ENCODE assay signal across 13 cellular contexts in the genomic region with DNA sequence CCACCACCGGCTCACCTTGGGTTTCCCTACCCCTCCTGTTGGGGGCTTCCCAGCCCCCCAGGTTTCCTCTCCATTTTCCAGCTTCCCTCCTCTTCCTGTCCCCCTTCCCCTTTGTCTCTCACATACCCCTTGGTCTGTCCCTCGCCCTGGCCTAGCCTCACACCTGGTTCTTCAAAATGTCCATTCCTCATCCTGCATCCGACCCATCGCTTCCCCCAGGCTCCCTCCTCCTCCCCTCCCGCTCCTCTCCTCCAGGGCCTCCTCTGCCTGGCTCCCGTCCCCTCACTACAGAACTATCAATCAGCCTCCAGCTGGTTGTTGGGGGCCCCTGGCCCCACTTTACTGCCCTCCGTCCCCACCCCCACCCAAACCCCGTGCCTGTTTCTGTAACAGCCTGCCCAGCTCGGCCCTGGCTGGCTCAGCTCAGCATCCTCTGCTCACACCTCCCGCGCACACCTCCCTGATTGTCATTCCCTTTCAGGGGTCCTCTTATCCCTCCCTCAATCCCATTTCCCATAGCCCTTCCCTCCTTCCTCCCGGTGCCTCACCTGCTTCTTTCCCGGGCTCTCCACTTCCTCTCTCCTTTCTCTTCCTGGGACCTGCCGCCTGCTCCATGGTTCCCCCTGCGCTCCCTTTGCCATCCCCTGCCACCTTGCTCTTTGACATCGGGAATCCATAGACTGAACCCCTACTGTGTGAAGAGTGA. TPM values are rescaled to one million over a fixed set of nuclear protein-coding genes. Genes with fewer than 3 reads are reported as not detected.
A peak's percentile ranks its signal among the peaks of the same experiment; 100 is the strongest.
DNase-seq lines count a peak whose midpoint lies in the region; ATAC-seq and TF ChIP-seq lines count a peak whose summit lies in the region.
"Had no signal": no experiment of that assay in that cellular context is flagged by ENCODE, and none has a peak within 500 bp of the region (broad histone marks: within the 10 kb centered on the region; RNA-seq: fewer than 3 reads in every experiment).

No MANE protein-coding gene starts in this region.

- H3K27me3 ChIP-seq in layer of hippocampus (ENCODE audit: control insufficient read depth, insufficient read depth, low read length) (no peaks in the 10 kb centered on the region), colonic mucosa (no peaks in the 10 kb centered on the region), PC-3 (ENCODE audit: low read length) (no peaks in the 10 kb centered on the region)
- H3K27me3 ChIP-seq: sigmoid colon had no signal

- ATAC-seq in stimulated activated naive CD8-positive, alpha-beta T cell treated with anti-CD3 and anti-CD28 coated beads, Interleukin-15, Interleukin-2, amounts not matched to agents 100 U/mL and 50 U/mL, for 24 hours, result no peak
- no peak for ATAC-seq in activated CD8-positive, alpha-beta T cell treated with anti-CD3 and anti-CD28 coated beads, Interleukin-2, amount 10 ng/mL, durations not matched to agents 7 days and 5 days
- ATAC-seq in HG03354 (IDR thresholded peaks at IDR 0.05; ENCODE audit: poor library complexity, severe bottlenecking, unreplicated experiment) (no peak), GM21576 (IDR thresholded peaks at IDR 0.05; ENCODE audit: unreplicated experiment) (no peak), PC-3 (no peak)

- H3K4me3 Mint-ChIP-seq in stimulated activated naive CD8-positive, alpha-beta T cell treated with anti-CD3 and anti-CD28 coated beads, Interleukin-15, Interleukin-2, amounts not matched to agents 100 ng/mL and 50 ng/mL, for 24 hours, result peak overlapping the region; percentile 57
- H3K4me3 Mint-ChIP-seq in activated CD8-positive, alpha-beta T cell treated with anti-CD3 and anti-CD28 coated beads, Interleukin-2, amount 10 ng/mL, durations not matched to agents 7 days and 5 days, result no peak overlapping the region

- H3K9me3 ChIP-seq in colonic mucosa, result no peaks in the 10 kb centered on the region
- no peaks in the 10 kb centered on the region for H3K9me3 ChIP-seq in PC-3 (ENCODE audit: low read length)
- H3K9me3 ChIP-seq: sigmoid colon had no signal

- peaks cover 1% of the 10 kb centered on the region for H3K36me3 Mint-ChIP-seq in stimulated activated naive CD8-positive, alpha-beta T cell treated with anti-CD3 and anti-CD28 coated beads, Interleukin-15, Interleukin-2, amounts not matched to agents 100 ng/mL and 50 ng/mL, for 24 hours (ENCODE audit: low read depth)
- peaks cover 17% of the 10 kb centered on the region for H3K36me3 Mint-ChIP-seq in activated CD8-positive, alpha-beta T cell treated with anti-CD3 and anti-CD28 coated beads, Interleukin-2, amount 10 ng/mL, durations not matched to agents 7 days and 5 days (ENCODE audit: low read depth)

- H3K9me2 ChIP-seq in PC-3 (replicated peaks; ENCODE audit: low read length), result no peaks in the 10 kb centered on the region

- no peaks in the 10 kb centered on the region for H3K79me2 ChIP-seq in PC-3 (ENCODE audit: low read length)

- no peak overlapping the region for H3K4me3 ChIP-seq in colonic mucosa
- H3K4me3 ChIP-seq in PC-3 (ENCODE audit: low read length), result no peak overlapping the region

- H3K9ac ChIP-seq in colonic mucosa (ENCODE audit: low read depth in 2 of 2, low read length in 2 of 2) (no peak overlapping the region), PC-3 (ENCODE audit: low read length) (no peak overlapping the region)

- H3K36me3 ChIP-seq in colonic mucosa, result peaks cover 1% of the 10 kb centered on the region
- peaks cover 13% of the 10 kb centered on the region; the same call in 1 of the 2 replicates for H3K36me3 ChIP-seq in PC-3 (ENCODE audit: low read depth, low read length)

- H3K4me1 ChIP-seq in colonic mucosa, result no peaks in the 10 kb centered on the region
- H3K4me1 ChIP-seq in PC-3 (ENCODE audit: insufficient read depth, low read length), result peaks cover 9% of the 10 kb centered on the region; the same call in 1 of the 2 replicates

- TF ChIP-seq CTCF in colonic mucosa (IDR thresholded peaks at IDR 0.05) (no peak), PC-3 (conservative IDR thresholded peaks at IDR 0.05; ENCODE audit: low read depth, low read length) (no peak)

- CTCF ChIA-PET in activated CD8-positive, alpha-beta T cell treated with anti-CD3 and anti-CD28 coated beads, Interleukin-2, amount 10 ng/mL, durations not matched to agents 7 days and 5 days (lab: Charles Lee), result interaction anchor here (1.7 to 6.3 kb wide), 2 partner anchors 9 to 10 kb away, joined by 6 to 64 read pairs; partner anchors contain the start of genes RAB1B and YIF1A
- CTCF ChIA-PET in PC-3 (lab: Charles Lee), result no interaction called here

- no peaks in the 10 kb centered on the region for H3K9me3 Mint-ChIP-seq in stimulated activated naive CD8-positive, alpha-beta T cell treated with anti-CD3 and anti-CD28 coated beads, Interleukin-15, Interleukin-2, amounts not matched to agents 100 ng/mL and 50 ng/mL, for 24 hours
- H3K9me3 Mint-ChIP-seq in activated CD8-positive, alpha-beta T cell treated with anti-CD3 and anti-CD28 coated beads, Interleukin-2, amount 10 ng/mL, durations not matched to agents 7 days and 5 days (ENCODE audit: insufficient read depth), result no peaks in the 10 kb centered on the region

- intact Hi-C loops in colonic mucosa (cut with DNase I) (no loop called here), PC-3 (cut with micrococcal nuclease) (no loop called here)

- H3K27ac Mint-ChIP-seq in stimulated activated naive CD8-positive, alpha-beta T cell treated with anti-CD3 and anti-CD28 coated beads, Interleukin-15, Interleukin-2, amounts not matched to agents 100 ng/mL and 50 ng/mL, for 24 hours, result peak overlapping the region; percentile 63
- peak overlapping the region; percentile 20 for H3K27ac Mint-ChIP-seq in activated CD8-positive, alpha-beta T cell treated with anti-CD3 and anti-CD28 coated beads, Interleukin-2, amount 10 ng/mL, durations not matched to agents 7 days and 5 days

- H3K27ac ChIP-seq in layer of hippocampus (ENCODE audit: low read depth, low read length) (peak overlapping the region; percentile 35), colonic mucosa (no peak overlapping the region), PC-3 (ENCODE audit: low read length) (no peak overlapping the region)
- H3K27ac ChIP-seq: sigmoid colon had no signal

- H3K4me2 ChIP-seq in PC-3 (ENCODE audit: low read length), result no peak overlapping the region

- no TSS peak for BruUV-seq in PC-3 (replicated peaks; lab: Mats Ljungman, UMichigan)

- H3K4me1 Mint-ChIP-seq in stimulated activated naive CD8-positive, alpha-beta T cell treated with anti-CD3 and anti-CD28 coated beads, Interleukin-15, Interleukin-2, amounts not matched to agents 100 ng/mL and 50 ng/mL, for 24 hours (ENCODE audit: low read depth), result peaks cover 31% of the 10 kb centered on the region
- peaks cover 41% of the 10 kb centered on the region for H3K4me1 Mint-ChIP-seq in activated CD8-positive, alpha-beta T cell treated with anti-CD3 and anti-CD28 coated beads, Interleukin-2, amount 10 ng/mL, durations not matched to agents 7 days and 5 days (ENCODE audit: low read depth)

- H3F3A ChIP-seq in PC-3 (ENCODE audit: low read length, unreplicated experiment), result no peaks in the 10 kb centered on the region

- no peak for DNase-seq in stimulated activated naive CD8-positive, alpha-beta T cell treated with anti-CD3 and anti-CD28 coated beads, Interleukin-15, Interleukin-2, amounts not matched to agents 100 U/mL and 50 U/mL, for 24 hours
- DNase-seq in activated CD8-positive, alpha-beta T cell treated with anti-CD3 and anti-CD28 coated beads, Interleukin-2, amount 10 ng/mL, durations not matched to agents 7 days and 5 days, result no peak
- DNase-seq in colonic mucosa (no peak), PC-3 (no peak)
- DNase-seq: GOT3, NCI-H446 treated with DMSO at 0.1 percent for 48 hours, Right ventricle myocardium superior, sigmoid colon had no signal

- H3K27me3 Mint-ChIP-seq in stimulated activated naive CD8-positive, alpha-beta T cell treated with anti-CD3 and anti-CD28 coated beads, Interleukin-15, Interleukin-2, amounts not matched to agents 100 ng/mL and 50 ng/mL, for 24 hours, result peaks cover 6% of the 10 kb centered on the region
- peaks cover 7% of the 10 kb centered on the region for H3K27me3 Mint-ChIP-seq in activated CD8-positive, alpha-beta T cell treated with anti-CD3 and anti-CD28 coated beads, Interleukin-2, amount 10 ng/mL, durations not matched to agents 7 days and 5 days (ENCODE audit: low read depth)

- no peaks in the 10 kb centered on the region for H4K20me1 ChIP-seq in PC-3 (ENCODE audit: low read length)

- POLR2A ChIA-PET in activated CD8-positive, alpha-beta T cell treated with anti-CD3 and anti-CD28 coated beads, Interleukin-2, amount 10 ng/mL, durations not matched to agents 7 days and 5 days (lab: Charles Lee), result interaction anchor here (1.0 to 1.3 kb wide), 2 partner anchors 12 to 38 kb away, joined by 3 to 8 read pairs; partner anchors contain the start of gene CD248
- POLR2A ChIA-PET in PC-3 (lab: Charles Lee; ENCODE audit: unreplicated experiment), result interaction anchor here (0.6 kb wide), 1 partner anchor 9 kb away, joined by 13 read pairs; no protein-coding TSS in a partner anchor

- no peak overlapping the region for H2AFZ ChIP-seq in PC-3 (ENCODE audit: low read length)

RNA-seq across cellular contexts. Expression of gene CNIH2, which starts 1.3 kb away (rescaled TPM):
- total RNA-seq in activated CD8-positive, alpha-beta T cell treated with anti-CD3 and anti-CD28 coated beads, Interleukin-2, amount 10 ng/mL, durations not matched to agents 7 days and 5 days, result 1 to 10 TPM; 2.7 to 3.6 TPM
- under 1 TPM; 0.58 to 0.67 TPM for total RNA-seq in colonic mucosa
- total RNA-seq in PC-3 (2014; rRNA removed), result 2.2 and 5.2 TPM in 2 replicates
- total RNA-seq: Right ventricle myocardium superior had no signal

RNA-seq across cellular contexts. Expression of gene YIF1A, which starts 9.7 kb away (rescaled TPM):
- total RNA-seq in activated CD8-positive, alpha-beta T cell treated with anti-CD3 and anti-CD28 coated beads, Interleukin-2, amount 10 ng/mL, durations not matched to agents 7 days and 5 days, result 10 to 100 TPM; 46.6 to 58.6 TPM
- 100 to 1,000 TPM in 1 of 2 donors, 10 to 100 TPM in 1; 87.4 to 159 TPM for total RNA-seq in colonic mucosa
- total RNA-seq in PC-3 (2014; rRNA removed), result 196 and 236 TPM in 2 replicates

RNA-seq across cellular contexts. Expression of gene RAB1B, which starts 10.8 kb away (rescaled TPM):
- total RNA-seq in activated CD8-positive, alpha-beta T cell treated with anti-CD3 and anti-CD28 coated beads, Interleukin-2, amount 10 ng/mL, durations not matched to agents 7 days and 5 days, result 100 to 1,000 TPM; 160 to 170 TPM
- 100 to 1,000 TPM; 212 to 243 TPM for total RNA-seq in colonic mucosa
- 355 and 380 TPM in 2 replicates for total RNA-seq in PC-3 (2014; rRNA removed)

RNA-seq across cellular contexts. Expression of gene TMEM151A, which starts 12.4 kb away (rescaled TPM):
- total RNA-seq in activated CD8-positive, alpha-beta T cell treated with anti-CD3 and anti-CD28 coated beads, Interleukin-2, amount 10 ng/mL, durations not matched to agents 7 days and 5 days, result not detected
- total RNA-seq in colonic mucosa, result under 1 TPM; 0.37 to 0.47 TPM
- not detected in 2 replicates for total RNA-seq in PC-3 (2014; rRNA removed)
- total RNA-seq: Right ventricle myocardium superior, ureter had no signal

RNA-seq across cellular contexts. Expression of gene KLC2, which starts 21.7 kb away (rescaled TPM):
- 10 to 100 TPM; 53.5 to 59.8 TPM for total RNA-seq in activated CD8-positive, alpha-beta T cell treated with anti-CD3 and anti-CD28 coated beads, Interleukin-2, amount 10 ng/mL, durations not matched to agents 7 days and 5 days
- total RNA-seq in colonic mucosa, result 10 to 100 TPM; 19.9 to 35.7 TPM
- 32.1 and 51.5 TPM in 2 replicates for total RNA-seq in PC-3 (2014; rRNA removed)
